24 cellular contexts compared by ENCODE assay signal in genomic region chr2:96753661-96754282, GRCh38.
"Had no signal": no experiment of that assay in that cellular context is flagged by ENCODE, and none has a peak within 500 bp of the region (broad histone marks: within the 10 kb centered on the region; RNA-seq: fewer than 3 reads in every experiment).

No MANE protein-coding gene starts in this region.

- FAIRE-seq: frontal cortex had no signal

- H3K27me3 ChIP-seq: colonic mucosa, right atrium auricular region, tibial nerve, upper lobe of right lung, uterus had no signal

- H3K36me3 Mint-ChIP-seq: immature natural killer cell; natural killer cell; stimulated activated memory B cell treated with anti-CD40 and anti-IgM and Interleukin-4, amounts not matched to agents 10 μg/mL and 1 μg/mL and 100 μg/mL, for 72 hours had no signal

- H3K9me3 ChIP-seq: colonic mucosa, lower lobe of right lung, right atrium auricular region, thoracic aorta, tibial nerve, upper lobe of right lung, uterus had no signal

- ATAC-seq: left ventricle myocardium superior; lower lobe of right lung; natural killer cell; sciatic nerve; stimulated activated memory B cell treated with anti-CD40 and anti-IgM and Interleukin-4, amounts not matched to agents 10 μg/mL and 1 μg/mL and 100 μg/mL, for 72 hours; upper lobe of right lung had no signal

- H3K36me3 ChIP-seq: colonic mucosa, lower lobe of right lung, right atrium auricular region, thoracic aorta, tibial nerve, upper lobe of right lung, uterus had no signal

- H3K4me1 Mint-ChIP-seq: endodermal cell; immature natural killer cell; natural killer cell; stimulated activated memory B cell treated with anti-CD40 and anti-IgM and Interleukin-4, amounts not matched to agents 10 μg/mL and 1 μg/mL and 100 μg/mL, for 72 hours had no signal

- H3K27ac ChIP-seq: colonic mucosa, lower lobe of right lung, parathyroid adenoma, right atrium auricular region, thoracic aorta, tibial nerve, upper lobe of right lung, uterus had no signal

- H3K27ac Mint-ChIP-seq: dendritic cell treated with granulocyte-macrophage colony-stimulating factor and Interleukin-4, amounts not matched to agents 40 ng/mL and 50 ng/mL, for 4 days; endodermal cell; natural killer cell; progenitor cell of endocrine pancreas; stimulated activated memory B cell treated with anti-CD40 and anti-IgM and Interleukin-4, amounts not matched to agents 10 μg/mL and 1 μg/mL and 100 μg/mL, for 72 hours; stimulated activated naive CD8-positive, alpha-beta T cell treated with anti-CD3 and anti-CD28 coated beads, Interleukin-15, Interleukin-2, amounts not matched to agents 100 ng/mL and 50 ng/mL, for 24 hours had no signal

- H3K9me3 Mint-ChIP-seq: dendritic cell treated with granulocyte-macrophage colony-stimulating factor and Interleukin-4, amounts not matched to agents 40 ng/mL and 50 ng/mL, for 4 days; endodermal cell; immature natural killer cell; natural killer cell; stimulated activated memory B cell treated with anti-CD40 and anti-IgM and Interleukin-4, amounts not matched to agents 10 μg/mL and 1 μg/mL and 100 μg/mL, for 72 hours; stimulated activated naive CD8-positive, alpha-beta T cell treated with anti-CD3 and anti-CD28 coated beads, Interleukin-15, Interleukin-2, amounts not matched to agents 100 ng/mL and 50 ng/mL, for 24 hours had no signal

- H3K27me3 Mint-ChIP-seq: stimulated activated memory B cell treated with anti-CD40 and anti-IgM and Interleukin-4, amounts not matched to agents 10 μg/mL and 1 μg/mL and 100 μg/mL, for 72 hours; stimulated activated naive CD8-positive, alpha-beta T cell treated with anti-CD3 and anti-CD28 coated beads, Interleukin-15, Interleukin-2, amounts not matched to agents 100 ng/mL and 50 ng/mL, for 24 hours had no signal

- H3K4me3 ChIP-seq: colonic mucosa, lower lobe of right lung, right atrium auricular region, thoracic aorta, tibial nerve, upper lobe of right lung, uterus had no signal

- H3K4me1 ChIP-seq: colonic mucosa, lower lobe of right lung, parathyroid adenoma, right atrium auricular region, tibial nerve, upper lobe of right lung, uterus had no signal

- H3K4me3 Mint-ChIP-seq: dendritic cell treated with granulocyte-macrophage colony-stimulating factor and Interleukin-4, amounts not matched to agents 40 ng/mL and 50 ng/mL, for 4 days; endodermal cell; immature natural killer cell; natural killer cell; stimulated activated memory B cell treated with anti-CD40 and anti-IgM and Interleukin-4, amounts not matched to agents 10 μg/mL and 1 μg/mL and 100 μg/mL, for 72 hours; stimulated activated naive CD8-positive, alpha-beta T cell treated with anti-CD3 and anti-CD28 coated beads, Interleukin-15, Interleukin-2, amounts not matched to agents 100 ng/mL and 50 ng/mL, for 24 hours had no signal

- DNase-seq: colonic mucosa; effector CD8-positive, alpha-beta T cell; endodermal cell; erythroblast; hypothalamus; immature natural killer cell; islet precursor cell; kidney glomerular epithelial cell; left ventricle myocardium superior; lower lobe of right lung; natural killer cell; stimulated activated CD4-positive, alpha-beta T cell treated with anti-CD3 and anti-CD28 coated beads, Interleukin-4, amount 100 ng/mL, for 4 hours; upper lobe of right lung; uterus had no signal
